ENCODE assay signal across 1 cellular context in the genomic region with DNA sequence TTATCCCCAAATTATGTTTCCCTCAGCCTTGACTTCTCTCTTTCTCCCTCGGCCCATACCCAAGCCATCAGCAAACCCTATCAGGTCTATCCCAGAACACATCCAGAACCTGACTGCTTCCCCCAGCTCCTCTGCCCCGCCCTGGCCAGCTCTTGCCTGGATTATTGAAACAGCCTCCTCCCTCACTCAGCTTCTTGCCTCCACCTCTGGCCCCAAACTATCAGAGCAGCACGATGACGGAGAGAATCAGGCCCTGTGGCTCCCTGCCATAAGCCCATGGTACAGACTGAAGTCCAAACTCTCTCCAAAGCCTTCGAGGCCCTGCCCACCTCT.
TF ChIP-seq lines count a peak whose summit lies in the region.

No MANE protein-coding gene starts in this region.

TF ChIP-seq in K562, 482 proteins besides CTCF, POLR2A, EP300 and RAD21 (continued from another document):
- TF ChIP-seq, protein P1, sequence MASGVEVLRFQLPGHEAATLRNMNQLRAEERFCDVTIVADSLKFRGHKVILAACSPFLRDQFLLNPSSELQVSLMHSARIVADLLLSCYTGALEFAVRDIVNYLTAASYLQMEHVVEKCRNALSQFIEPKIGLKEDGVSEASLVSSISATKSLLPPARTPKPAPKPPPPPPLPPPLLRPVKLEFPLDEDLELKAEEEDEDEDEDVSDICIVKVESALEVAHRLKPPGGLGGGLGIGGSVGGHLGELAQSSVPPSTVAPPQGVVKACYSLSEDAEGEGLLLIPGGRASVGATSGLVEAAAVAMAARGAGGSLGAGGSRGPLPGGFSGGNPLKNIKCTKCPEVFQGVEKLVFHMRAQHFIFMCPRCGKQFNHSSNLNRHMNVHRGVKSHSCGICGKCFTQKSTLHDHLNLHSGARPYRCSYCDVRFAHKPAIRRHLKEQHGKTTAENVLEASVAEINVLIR (CRISPR knock-in tag; IDR thresholded peaks at IDR 0.05): no peak
